ENCODE assay signal across 28 cellular contexts in the genomic region with DNA sequence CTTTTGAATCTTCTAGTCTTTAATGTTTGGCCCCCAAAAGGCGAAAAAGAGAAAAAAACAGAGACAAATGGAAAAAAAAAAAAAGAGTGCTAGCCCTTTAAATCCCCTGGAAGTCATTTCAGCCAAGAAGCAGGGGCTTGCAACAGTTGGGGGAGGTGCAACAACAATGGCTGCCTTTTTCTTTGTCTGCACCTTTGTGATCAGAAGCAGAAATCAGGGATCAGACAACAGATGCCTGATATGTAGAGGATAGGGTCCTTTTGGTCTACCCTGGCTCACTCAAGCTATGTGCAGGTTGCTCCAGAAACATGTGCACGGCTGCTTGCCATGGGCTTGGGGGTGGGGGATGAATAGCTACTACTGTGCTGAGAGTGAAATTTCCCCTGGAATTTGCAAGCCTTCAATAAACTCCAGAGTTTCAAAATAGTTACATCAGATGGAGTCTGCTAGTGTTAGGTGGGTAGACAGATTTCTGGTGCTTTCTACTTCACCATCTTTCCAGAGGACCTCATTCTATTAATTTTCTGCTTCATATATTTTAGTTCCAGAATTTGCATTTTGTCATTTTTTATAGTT.
"Had no signal": no experiment of that assay in that cellular context is flagged by ENCODE, and none has a peak within 500 bp of the region (broad histone marks: within the 10 kb centered on the region; RNA-seq: fewer than 3 reads in every experiment).

No MANE protein-coding gene starts in this region.

- H3K4me1 ChIP-seq: adrenal gland, esophagus squamous epithelium, right lobe of liver, uterus had no signal

- H3K4me3 Mint-ChIP-seq: activated naive CD4-positive, alpha-beta T cell treated with anti-CD3 and anti-CD28 coated beads for 36 hours; activated naive CD8-positive, alpha-beta T cell treated with anti-CD3 and anti-CD28 coated beads for 36 hours; activated T-helper 1 cell treated with anti-CD3 and anti-CD28 coated beads, Interleukin-12 subunit alpha, Interleukin-12 subunit beta, Interleukin-2, Interleukin-4 antibody, amounts not matched to agents 30 ng/mL and 10 ng/mL and 1 ng/mL, durations not matched to agents 14 hours and 24 hours and 36 hours; brain; dendritic cell treated with granulocyte-macrophage colony-stimulating factor and Interleukin-4, amounts not matched to agents 40 ng/mL and 50 ng/mL, for 4 days; naive thymus-derived CD8-positive, alpha-beta T cell; stimulated activated effector memory CD8-positive, alpha-beta T cell treated with anti-CD3 and anti-CD28 coated beads, Interleukin-12 subunit alpha, Interleukin-12 subunit beta, amount 100 ng/mL, for 72 hours; stimulated activated naive CD8-positive, alpha-beta T cell treated with anti-CD3 and anti-CD28 coated beads, Interleukin-15, Interleukin-2, amounts not matched to agents 100 ng/mL and 50 ng/mL, for 24 hours; T-cell; T-helper 2 cell treated with Interferon-gamma antibody and Interleukin-4, amounts not matched to agents 5 μg/mL and 100 μg/mL, for 36 hours; type B pancreatic cell had no signal

- H3K4me3 ChIP-seq: adrenal gland, esophagus squamous epithelium, right lobe of liver, uterus had no signal

- H3K27me3 Mint-ChIP-seq: dendritic cell treated with granulocyte-macrophage colony-stimulating factor and Interleukin-4, amounts not matched to agents 40 ng/mL and 50 ng/mL, for 4 days had no signal

- DNase-seq: activated CD4-positive, alpha-beta T cell treated with anti-CD3 and anti-CD28 coated beads for 48 hours; activated CD4-positive, alpha-beta T cell treated with anti-CD3 and anti-CD28 coated beads, Interleukin-2, amount 50 U/mL, for 48 hours; activated CD8-positive, alpha-beta memory T cell treated with anti-CD3 and anti-CD28 coated beads for 24 hours; activated effector memory CD4-positive, alpha-beta T cell treated with anti-CD3 and anti-CD28 coated beads, Interleukin-2, amount 50 U/mL, for 16 hours; activated naive CD4-positive, alpha-beta T cell treated with anti-CD3 and anti-CD28 coated beads for 36 hours; activated naive CD8-positive, alpha-beta T cell treated with anti-CD3 and anti-CD28 coated beads for 36 hours; activated T-cell treated with anti-CD3 and anti-CD28 coated beads, Interleukin-2, amount 50 U/mL, for 1 hour; adrenal gland; aorta; esophagus squamous epithelium; foreskin fibroblast; head of caudate nucleus; hippocampal formation; naive thymus-derived CD8-positive, alpha-beta T cell; right lobe of liver; stimulated activated CD4-positive, alpha-beta T cell treated with anti-CD3 and anti-CD28 coated beads, Interleukin-4, amount 100 ng/mL, for 24 hours; T-cell; uterus had no signal

- H3K27ac ChIP-seq: adrenal gland, epithelial cell of prostate, esophagus squamous epithelium, neutrophil, right lobe of liver, uterus, VCaP had no signal

- H3K36me3 Mint-ChIP-seq: stimulated activated effector memory CD8-positive, alpha-beta T cell treated with anti-CD3 and anti-CD28 coated beads, Interleukin-12 subunit alpha, Interleukin-12 subunit beta, amount 100 ng/mL, for 72 hours; T-cell; type B pancreatic cell had no signal

- H3K36me3 ChIP-seq: adrenal gland, esophagus squamous epithelium, neutrophil, right lobe of liver, uterus had no signal

- H3K4me1 Mint-ChIP-seq: activated naive CD8-positive, alpha-beta T cell treated with anti-CD3 and anti-CD28 coated beads for 36 hours; brain; naive thymus-derived CD8-positive, alpha-beta T cell; stimulated activated effector memory CD8-positive, alpha-beta T cell treated with anti-CD3 and anti-CD28 coated beads, Interleukin-12 subunit alpha, Interleukin-12 subunit beta, amount 100 ng/mL, for 72 hours; T-cell had no signal

- H3K27me3 ChIP-seq: adrenal gland, esophagus squamous epithelium, neutrophil, right lobe of liver, uterus had no signal

- H3K27ac Mint-ChIP-seq: activated naive CD4-positive, alpha-beta T cell treated with anti-CD3 and anti-CD28 coated beads for 36 hours; activated naive CD8-positive, alpha-beta T cell treated with anti-CD3 and anti-CD28 coated beads for 36 hours; activated T-helper 1 cell treated with anti-CD3 and anti-CD28 coated beads, Interleukin-12 subunit alpha, Interleukin-12 subunit beta, Interleukin-2, Interleukin-4 antibody, amounts not matched to agents 30 ng/mL and 10 ng/mL and 1 ng/mL, durations not matched to agents 14 hours and 24 hours and 36 hours; brain; dendritic cell treated with granulocyte-macrophage colony-stimulating factor and Interleukin-4, amounts not matched to agents 40 ng/mL and 50 ng/mL, for 4 days; naive thymus-derived CD8-positive, alpha-beta T cell; stimulated activated effector memory CD8-positive, alpha-beta T cell treated with anti-CD3 and anti-CD28 coated beads, Interleukin-12 subunit alpha, Interleukin-12 subunit beta, amount 100 ng/mL, for 72 hours; stimulated activated naive CD8-positive, alpha-beta T cell treated with anti-CD3 and anti-CD28 coated beads, Interleukin-15, Interleukin-2, amounts not matched to agents 100 ng/mL and 50 ng/mL, for 24 hours; T-cell; T-helper 2 cell treated with Interferon-gamma antibody and Interleukin-4, amounts not matched to agents 5 μg/mL and 100 μg/mL, for 36 hours; type B pancreatic cell had no signal

- H3K9me3 ChIP-seq: adrenal gland, right lobe of liver had no signal
